32 cellular contexts compared by ENCODE assay signal in genomic region chr21:20330652-20331051, GRCh38.
"Had no signal": no experiment of that assay in that cellular context is flagged by ENCODE, and none has a peak within 500 bp of the region (broad histone marks: within the 10 kb centered on the region; RNA-seq: fewer than 3 reads in every experiment).

No MANE protein-coding gene starts in this region.

- H3K9me3 Mint-ChIP-seq: activated CD4-positive, alpha-beta T cell treated with anti-CD3 and anti-CD28 coated beads, Interleukin-2, amount 10 ng/mL, durations not matched to agents 24 days and 14 days had no signal

- H2AFZ ChIP-seq: parathyroid adenoma had no signal

- H3K9me3 ChIP-seq: adrenal gland, body of pancreas, esophagus muscularis mucosa, psoas muscle, right atrium auricular region, thoracic aorta, uterus had no signal

- ATAC-seq: body of pancreas; foreskin keratinocyte; heart right ventricle; naive thymus-derived CD8-positive, alpha-beta T cell; psoas muscle had no signal

- H3K9ac ChIP-seq: parathyroid adenoma had no signal

- H3K27ac ChIP-seq: adrenal gland, body of pancreas, esophagus muscularis mucosa, foreskin keratinocyte, heart right ventricle, parathyroid adenoma, psoas muscle, right atrium auricular region, spleen, thoracic aorta, uterus, WERI-Rb-1 had no signal

- DNase-seq: activated CD4-positive, alpha-beta memory T cell treated with anti-CD3 and anti-CD28 coated beads for 36 hours; activated CD4-positive, alpha-beta T cell treated with anti-CD3 and anti-CD28 coated beads, Interleukin-2, amount 10 ng/mL, durations not matched to agents 24 days and 14 days; activated CD4-positive, CD25-positive, alpha-beta regulatory T cell treated with anti-CD3 and anti-CD28 coated beads, Interleukin-2, amount 50 U/mL, for 72 hours; activated CD8-positive, alpha-beta memory T cell treated with anti-CD3 and anti-CD28 coated beads, Interleukin-2, amount 50 U/mL, for 4 hours; activated effector memory CD4-positive, alpha-beta T cell treated with anti-CD3 and anti-CD28 coated beads, Interleukin-2, amount 50 U/mL, for 16 hours; activated naive CD4-positive, alpha-beta T cell treated with anti-CD3 and anti-CD28 coated beads for 36 hours; activated naive CD8-positive, alpha-beta T cell treated with anti-CD3 and anti-CD28 coated beads for 36 hours; activated T-cell treated with anti-CD3 and anti-CD28 coated beads, Interleukin-2, amount 50 U/mL, for 1 hour; adrenal gland; aorta; body of pancreas; dermis blood vessel endothelial cell; effector CD4-positive, alpha-beta T cell; foreskin keratinocyte; heart right ventricle; naive thymus-derived CD8-positive, alpha-beta T cell; occipital lobe; psoas muscle; spleen; stimulated activated CD4-positive, alpha-beta T cell treated with anti-CD3 and anti-CD28 coated beads, Interleukin-4, amount 100 ng/mL, for 1 hour; T-helper 9 cell; trophoblast cell; uterus; WERI-Rb-1 had no signal

- H3K36me3 Mint-ChIP-seq: activated CD4-positive, alpha-beta memory T cell treated with anti-CD3 and anti-CD28 coated beads for 36 hours; activated naive CD8-positive, alpha-beta T cell treated with anti-CD3 and anti-CD28 coated beads for 36 hours; memory B cell; naive thymus-derived CD8-positive, alpha-beta T cell had no signal

- H3K27me3 Mint-ChIP-seq: activated CD4-positive, alpha-beta memory T cell treated with anti-CD3 and anti-CD28 coated beads for 36 hours; activated CD4-positive, alpha-beta T cell treated with anti-CD3 and anti-CD28 coated beads, Interleukin-2, amount 10 ng/mL, durations not matched to agents 24 days and 14 days; activated naive CD8-positive, alpha-beta T cell treated with anti-CD3 and anti-CD28 coated beads for 36 hours; memory B cell; naive thymus-derived CD8-positive, alpha-beta T cell; stimulated activated naive CD8-positive, alpha-beta T cell treated with anti-CD3 and anti-CD28 coated beads, Interleukin-15, Interleukin-2, amounts not matched to agents 100 ng/mL and 50 ng/mL, for 24 hours had no signal

- H3K4me1 ChIP-seq: adrenal gland, body of pancreas, esophagus muscularis mucosa, foreskin keratinocyte, heart right ventricle, parathyroid adenoma, psoas muscle, right atrium auricular region, spleen, uterus had no signal

- H3K4me1 Mint-ChIP-seq: activated CD4-positive, alpha-beta T cell treated with anti-CD3 and anti-CD28 coated beads, Interleukin-2, amount 10 ng/mL, durations not matched to agents 24 days and 14 days; activated naive CD8-positive, alpha-beta T cell treated with anti-CD3 and anti-CD28 coated beads for 36 hours; memory B cell; naive thymus-derived CD8-positive, alpha-beta T cell; neural crest cell had no signal

- H3K4me3 Mint-ChIP-seq: activated CD4-positive, alpha-beta memory T cell treated with anti-CD3 and anti-CD28 coated beads for 36 hours; activated CD4-positive, alpha-beta T cell treated with anti-CD3 and anti-CD28 coated beads, Interleukin-2, amount 10 ng/mL, durations not matched to agents 24 days and 14 days; activated naive CD4-positive, alpha-beta T cell treated with anti-CD3 and anti-CD28 coated beads for 36 hours; activated naive CD8-positive, alpha-beta T cell treated with anti-CD3 and anti-CD28 coated beads for 36 hours; activated T-helper 1 cell treated with anti-CD3 and anti-CD28 coated beads, Interleukin-12 subunit alpha, Interleukin-12 subunit beta, Interleukin-2, Interleukin-4 antibody, amounts not matched to agents 30 ng/mL and 10 ng/mL and 1 ng/mL, durations not matched to agents 14 hours and 24 hours and 36 hours; memory B cell; naive thymus-derived CD8-positive, alpha-beta T cell; neural crest cell; stimulated activated naive CD8-positive, alpha-beta T cell treated with anti-CD3 and anti-CD28 coated beads, Interleukin-15, Interleukin-2, amounts not matched to agents 100 ng/mL and 50 ng/mL, for 24 hours had no signal

- H3K4me3 ChIP-seq: adrenal gland, body of pancreas, esophagus muscularis mucosa, heart right ventricle, psoas muscle, right atrium auricular region, spleen, thoracic aorta, uterus had no signal

- H3K36me3 ChIP-seq: adrenal gland, esophagus muscularis mucosa, heart right ventricle, right atrium auricular region, spleen, thoracic aorta, uterus, WERI-Rb-1 had no signal

- H3K27me3 ChIP-seq: adrenal gland, body of pancreas, esophagus muscularis mucosa, foreskin keratinocyte, heart right ventricle, right atrium auricular region, spleen had no signal

- H3K79me2 ChIP-seq: parathyroid adenoma had no signal

- H3K27ac Mint-ChIP-seq: activated CD4-positive, alpha-beta memory T cell treated with anti-CD3 and anti-CD28 coated beads for 36 hours; activated CD4-positive, alpha-beta T cell treated with anti-CD3 and anti-CD28 coated beads, Interleukin-2, amount 10 ng/mL, durations not matched to agents 24 days and 14 days; activated naive CD4-positive, alpha-beta T cell treated with anti-CD3 and anti-CD28 coated beads for 36 hours; activated naive CD8-positive, alpha-beta T cell treated with anti-CD3 and anti-CD28 coated beads for 36 hours; activated T-helper 1 cell treated with anti-CD3 and anti-CD28 coated beads, Interleukin-12 subunit alpha, Interleukin-12 subunit beta, Interleukin-2, Interleukin-4 antibody, amounts not matched to agents 30 ng/mL and 10 ng/mL and 1 ng/mL, durations not matched to agents 14 hours and 24 hours and 36 hours; memory B cell; naive thymus-derived CD8-positive, alpha-beta T cell; stimulated activated naive CD8-positive, alpha-beta T cell treated with anti-CD3 and anti-CD28 coated beads, Interleukin-15, Interleukin-2, amounts not matched to agents 100 ng/mL and 50 ng/mL, for 24 hours had no signal
